24 cellular contexts compared by ENCODE assay signal in genomic region chr10:125112697-125113494, GRCh38. TPM values are rescaled to one million over a fixed set of nuclear protein-coding genes. Genes with fewer than 3 reads are reported as not detected.
A peak's percentile ranks its signal among the peaks of the same experiment; 100 is the strongest.
DNase-seq lines count a peak whose midpoint lies in the region; ATAC-seq, FAIRE-seq and TF ChIP-seq lines count a peak whose summit lies in the region.
"Had no signal": no experiment of that assay in that cellular context is flagged by ENCODE, and none has a peak within 500 bp of the region (broad histone marks: within the 10 kb centered on the region; RNA-seq: fewer than 3 reads in every experiment).

No MANE protein-coding gene starts in this region.

- H3K9me2 ChIP-seq in HCT116 (ENCODE audit: insufficient read depth): no peaks in the 10 kb centered on the region

- no peak for DNase-seq in HCT116 (ENCODE audit: low read depth, low spot score)
- no peak for DNase-seq in K562 (ENCODE audit: extremely low read depth in 1 of 4, low spot score in 3 of 4)
- no peak for DNase-seq in lung (ENCODE audit: low spot score)
- no peak for DNase-seq in gastrocnemius medialis
- no peak for DNase-seq in G401 (ENCODE audit: low spot score)
- DNase-seq in activated naive CD8-positive, alpha-beta T cell treated with anti-CD3 and anti-CD28 coated beads for 36 hours: no peak
- DNase-seq in NCI-H446 treated with DMSO at 0.1 percent for 48 hours (lab: John Stamatoyannopoulos, UW): no peak
- DNase-seq in HT-29 (ENCODE audit: low spot score): no peak
- DNase-seq: ACHN; activated CD4-positive, alpha-beta memory T cell treated with anti-CD3 and anti-CD28 coated beads, Interleukin-2, amount 10 ng/mL, durations not matched to agents 7 days and 5 days; activated CD4-positive, CD25-positive, alpha-beta regulatory T cell; activated effector memory CD4-positive, alpha-beta T cell treated with Interleukin-2 at 50 U/mL for 16 hours; activated naive CD8-positive, alpha-beta T cell treated with anti-CD3 and anti-CD28 coated beads, Interleukin-2, amount 50 U/mL, for 24 hours; Calu3; colonic mucosa; left ventricle myocardium superior; NCI-H1436 treated with DMSO at 0.1 percent for 48 hours; T-helper 9 cell had no signal

- in situ Hi-C loops in K562 (cut with MboI) (no loop called here), gastrocnemius medialis (cut with MboI; ENCODE audit: low sequenced_read_pairs in 4 of 4) (no loop called here), G401 (cut with HindIII; ENCODE audit: low sequenced_read_pairs) (no loop called here)

- H3K9me3 ChIP-seq in HCT116 (ENCODE audit: control insufficient read depth in 1 of 2, insufficient read depth in 1 of 2, low read depth in 1 of 2, low read length in 2 of 2) (no peaks in the 10 kb centered on the region), K562 (replicated peaks; ENCODE audit: control insufficient read depth, insufficient read depth, low read depth, low read length) (no peaks in the 10 kb centered on the region), lung (ENCODE audit: control insufficient read depth in 2 of 2, insufficient read depth in 1 of 2, low read length in 1 of 2) (peaks cover 0 to 3% of the 10 kb centered on the region in 2 donors), gastrocnemius medialis (no peaks in the 10 kb centered on the region)
- H3K9me3 ChIP-seq: colonic mucosa, vagina had no signal

- no peaks in the 10 kb centered on the region for H3K27me3 ChIP-seq in HCT116 (ENCODE audit: insufficient read depth, low read length)
- H3K27me3 ChIP-seq in K562 (ENCODE audit: control insufficient read depth in 2 of 2, insufficient read depth in 2 of 2, low read length in 2 of 2): no peaks in the 10 kb centered on the region
- no peaks in the 10 kb centered on the region for H3K27me3 ChIP-seq in lung (ENCODE audit: control insufficient read depth, insufficient read depth)
- no peaks in the 10 kb centered on the region for H3K27me3 ChIP-seq in gastrocnemius medialis
- H3K27me3 ChIP-seq: BLaER1 treated with 17β-estradiol and CSF1 and Interleukin-3, amounts not matched to agents 10 nM and 100 nM; colonic mucosa; right atrium auricular region; vagina had no signal

- H3K4me3 Mint-ChIP-seq in activated naive CD8-positive, alpha-beta T cell treated with anti-CD3 and anti-CD28 coated beads for 36 hours: no peak overlapping the region
- H3K4me3 Mint-ChIP-seq: activated CD4-positive, alpha-beta memory T cell treated with anti-CD3 and anti-CD28 coated beads, Interleukin-2, amount 10 ng/mL, durations not matched to agents 7 days and 5 days; activated naive CD8-positive, alpha-beta T cell treated with anti-CD3 and anti-CD28 coated beads, Interleukin-2, amount 50 U/mL, for 24 hours had no signal

- H3K36me3 ChIP-seq in HCT116 (ENCODE audit: control insufficient read depth in 1 of 2, insufficient read depth in 2 of 2, low read length in 2 of 2) (peaks cover 2 to 21% of the 10 kb centered on the region in 2 experiments), K562 (ENCODE audit: control insufficient read depth, insufficient read depth, low read length) (peaks cover 39% of the 10 kb centered on the region), lung (ENCODE audit: control insufficient read depth in 2 of 2, insufficient read depth in 2 of 2, low read length in 2 of 2) (peaks cover 7 to 11% of the 10 kb centered on the region in 2 donors), gastrocnemius medialis (peaks cover 0 to 17% of the 10 kb centered on the region in 2 donors)

- TF ChIP-seq RAD21 in HCT116 (IDR thresholded peaks at IDR 0.05; ENCODE audit: low read depth): no peak
- no peak for TF ChIP-seq RAD21 in K562 (CRISPR knock-in tag; conservative IDR thresholded peaks at IDR 0.05 in 1 of 2, IDR thresholded peaks at IDR 0.05 in 1 of 2)

- ATAC-seq in HCT116 (no peak), K562 (no peak), lung (ENCODE audit: insufficient read depth, low FRiP score) (peak; percentile 12), gastrocnemius medialis (no peak)
- ATAC-seq: activated naive CD8-positive, alpha-beta T cell treated with anti-CD3 and anti-CD28 coated beads, Interleukin-2, amount 50 U/mL, for 24 hours had no signal

- H3K27me3 Mint-ChIP-seq in activated naive CD8-positive, alpha-beta T cell treated with anti-CD3 and anti-CD28 coated beads for 36 hours: no peaks in the 10 kb centered on the region
- H3K27me3 Mint-ChIP-seq: activated CD4-positive, alpha-beta memory T cell treated with anti-CD3 and anti-CD28 coated beads, Interleukin-2, amount 10 ng/mL, durations not matched to agents 7 days and 5 days; activated naive CD8-positive, alpha-beta T cell treated with anti-CD3 and anti-CD28 coated beads, Interleukin-2, amount 50 U/mL, for 24 hours had no signal

- H3K4me3 ChIP-seq in HCT116 (replicated peaks in 1 of 2; ENCODE audit: low read depth in 1 of 2, low read length in 2 of 2) (no peak overlapping the region), K562 (no peak overlapping the region), lung (no peak overlapping the region), gastrocnemius medialis (no peak overlapping the region)
- H3K4me3 ChIP-seq: BLaER1 treated with 17β-estradiol and CSF1 and Interleukin-3, amounts not matched to agents 10 nM and 100 nM; colonic mucosa; right atrium auricular region; vagina had no signal

- no peak overlapping the region for H3K9ac ChIP-seq in HCT116 (ENCODE audit: low read length)
- peak overlapping the region in 1 of 2 experiments; percentile 43; a peak in 2 of 4 replicates for H3K9ac ChIP-seq in K562 (ENCODE audit: insufficient read depth in 1 of 2, low read depth in 2 of 2, low read length in 2 of 2)
- H3K9ac ChIP-seq: BLaER1 treated with 17β-estradiol and CSF1 and Interleukin-3, amounts not matched to agents 10 nM and 100 nM; KMS-11 had no signal

- H2AFZ ChIP-seq in HCT116 (ENCODE audit: low read depth, low read length, poor library complexity, severe bottlenecking) (no peak overlapping the region), K562 (ENCODE audit: low read depth, low read length) (no peak overlapping the region)

- intact Hi-C loops in HCT116 (cut with micrococcal nuclease): no loop called here
- intact Hi-C loops in K562 (cut with micrococcal nuclease): loop anchor here (5.0 kb wide), 1 partner anchor 44 kb away; no protein-coding TSS in a partner anchor
- intact Hi-C loops in gastrocnemius medialis (cut with DNase I; ENCODE audit: low total_unique reads): no loop called here

- H4K20me1 ChIP-seq in HCT116 (ENCODE audit: insufficient read depth): peaks cover 11% of the 10 kb centered on the region; the same call in 1 of the 2 replicates
- H4K20me1 ChIP-seq in K562 (replicated peaks; ENCODE audit: control insufficient read depth, insufficient read depth, low read length): peaks cover 30% of the 10 kb centered on the region

- no peak for TF ChIP-seq POLR2A in HCT116 (IDR thresholded peaks at IDR 0.05; ENCODE audit: borderline replicate concordance, extremely low read depth, insufficient read depth, insufficient read length)
- no peak for TF ChIP-seq POLR2A in K562 (conservative IDR thresholded peaks at IDR 0.05)
- TF ChIP-seq POLR2A in gastrocnemius medialis (IDR thresholded peaks at IDR 0.05): no peak

- no peaks in the 10 kb centered on the region for H3K4me1 Mint-ChIP-seq in activated naive CD8-positive, alpha-beta T cell treated with anti-CD3 and anti-CD28 coated beads for 36 hours
- H3K4me1 Mint-ChIP-seq: activated CD4-positive, alpha-beta memory T cell treated with anti-CD3 and anti-CD28 coated beads, Interleukin-2, amount 10 ng/mL, durations not matched to agents 7 days and 5 days; activated naive CD8-positive, alpha-beta T cell treated with anti-CD3 and anti-CD28 coated beads, Interleukin-2, amount 50 U/mL, for 24 hours had no signal

- peaks cover 4% of the 10 kb centered on the region for H3K9me1 ChIP-seq in K562 (ENCODE audit: control insufficient read depth, insufficient read depth, low read length)

- H3K9me3 Mint-ChIP-seq in activated naive CD8-positive, alpha-beta T cell treated with anti-CD3 and anti-CD28 coated beads for 36 hours: no peaks in the 10 kb centered on the region
- H3K9me3 Mint-ChIP-seq: activated CD4-positive, alpha-beta memory T cell treated with anti-CD3 and anti-CD28 coated beads, Interleukin-2, amount 10 ng/mL, durations not matched to agents 7 days and 5 days; activated naive CD8-positive, alpha-beta T cell treated with anti-CD3 and anti-CD28 coated beads, Interleukin-2, amount 50 U/mL, for 24 hours had no signal

- H3K4me1 ChIP-seq in HCT116 (ENCODE audit: control insufficient read depth in 1 of 2, insufficient read depth in 2 of 2, low read length in 2 of 2): peaks cover 0 to 17% of the 10 kb centered on the region in 2 experiments; a peak in 1 of 4 replicates
- H3K4me1 ChIP-seq in K562 (replicated peaks in 1 of 2; ENCODE audit: control insufficient read depth in 2 of 2, insufficient read depth in 2 of 2, low read length in 2 of 2): peaks cover 32 to 36% of the 10 kb centered on the region in 2 experiments
- peaks cover 17 to 22% of the 10 kb centered on the region in 2 donors for H3K4me1 ChIP-seq in lung (ENCODE audit: control insufficient read depth in 2 of 2, insufficient read depth in 2 of 2, low read length in 2 of 2)
- peaks cover 27 to 50% of the 10 kb centered on the region in 2 donors for H3K4me1 ChIP-seq in gastrocnemius medialis
- H3K4me1 ChIP-seq: colonic mucosa had no signal

- POLR2A ChIA-PET in HCT116 (lab: Charles Lee): no interaction called here
- POLR2A ChIA-PET in K562 (lab: Yijun Ruan, JAX): interaction anchor here (0.7 to 1.0 kb wide), 2 partner anchors 14 to 17 kb away, joined by 3 to 5 read pairs; no protein-coding TSS in a partner anchor

- TF ChIP-seq CTCF in HCT116 (IDR thresholded peaks at IDR 0.05 in 2 of 3, conservative IDR thresholded peaks at IDR 0.05 in 1 of 3; ENCODE audit: borderline replicate concordance in 1 of 3, insufficient read depth in 1 of 3, low read depth in 2 of 3, low read length in 2 of 3) (no peak), K562 (IDR thresholded peaks at IDR 0.05 in 2 of 3, conservative IDR thresholded peaks at IDR 0.05 in 1 of 3; ENCODE audit: insufficient read depth in 2 of 3, low read depth in 1 of 3, low read length in 3 of 3) (no peak), lung (IDR thresholded peaks at IDR 0.05; ENCODE audit: control extremely low read depth, extremely low read depth) (no peak), gastrocnemius medialis (IDR thresholded peaks at IDR 0.05 in 4 of 5, conservative IDR thresholded peaks at IDR 0.05 in 1 of 5) (no peak)

- CTCF ChIA-PET in HCT116 (lab: Charles Lee) (no interaction called here), K562 (lab: Yijun Ruan, JAX; ENCODE audit: low intra/inter-chr PET ratio) (no interaction called here)

- H3K36me3 Mint-ChIP-seq in activated naive CD8-positive, alpha-beta T cell treated with anti-CD3 and anti-CD28 coated beads for 36 hours: no peaks in the 10 kb centered on the region

- WGBS in K562 (ENCODE audit: insufficient coverage, low coverage, missing lambda C conversion rate): 43% methylated on average over 2 of the region's 2 CpGs
- 67 to 87% methylated on average over 2 of the region's 2 CpGs for WGBS in lung, 2 donors

- H3K4me2 ChIP-seq in HCT116 (ENCODE audit: low read length) (no peak overlapping the region; the same call in 1 of the 2 replicates), K562 (ENCODE audit: insufficient read depth, low read length) (peak overlapping the region; percentile 19; the same call in 1 of the 2 replicates)
- H3K4me2 ChIP-seq: BLaER1 treated with 17β-estradiol and CSF1 and Interleukin-3, amounts not matched to agents 10 nM and 100 nM; KMS-11 had no signal

- H3K27ac ChIP-seq in HCT116 (ENCODE audit: low read depth, low read length): no peak overlapping the region
- peak overlapping the region; percentile 21; the same call in 2 of the 3 replicates for H3K27ac ChIP-seq in K562 (ENCODE audit: extremely low read depth, low read depth, low read length)
- H3K27ac ChIP-seq in lung (ENCODE audit: low read depth in 1 of 2, low read length in 1 of 2): no peak overlapping the region
- H3K27ac ChIP-seq in gastrocnemius medialis: peak overlapping the region; percentile 27 to 68 (median 55)
- H3K27ac ChIP-seq: BLaER1 treated with 17β-estradiol and CSF1 and Interleukin-3, amounts not matched to agents 10 nM and 100 nM; colonic mucosa; KMS-11 had no signal

- no peak overlapping the region for H3K27ac Mint-ChIP-seq in activated naive CD8-positive, alpha-beta T cell treated with anti-CD3 and anti-CD28 coated beads for 36 hours
- H3K27ac Mint-ChIP-seq: activated CD4-positive, alpha-beta memory T cell treated with anti-CD3 and anti-CD28 coated beads, Interleukin-2, amount 10 ng/mL, durations not matched to agents 7 days and 5 days; activated naive CD8-positive, alpha-beta T cell treated with anti-CD3 and anti-CD28 coated beads, Interleukin-2, amount 50 U/mL, for 24 hours had no signal

- peak; percentile 58 for FAIRE-seq in K562 (lab: Jason Lieb, UNC)
- FAIRE-seq: endometrium, H54 had no signal

- TF ChIP-seq EP300 in K562 (IDR thresholded peaks at IDR 0.05; ENCODE audit: low read length): no peak

- RAD21 ChIA-PET in HCT116 (lab: Charles Lee; ENCODE audit: low non-redundant PET in 1 of 2, low total read pairs in 2 of 2, uncharacterized antibody in 2 of 2, unreplicated experiment in 2 of 2): no interaction called here

- BruUV-seq in HCT116 (replicated peaks; lab: Mats Ljungman, UMichigan): no TSS peak
- no TSS peak for BruUV-seq in K562 (replicated peaks; lab: Mats Ljungman, UMichigan)

- H3K79me2 ChIP-seq in HCT116 (ENCODE audit: insufficient read depth, low read length): peaks cover 92% of the 10 kb centered on the region
- peaks cover 93% of the 10 kb centered on the region for H3K79me2 ChIP-seq in K562 (ENCODE audit: control insufficient read depth, insufficient read depth, low read length)

RNA-seq across cellular contexts. Expression of gene CTBP2, which starts 47.5 kb away (rescaled TPM):
- total RNA-seq in HCT116 (2021; ENCODE audit: unreplicated experiment) (144 TPM), K562 (2014; rRNA removed) (6.0 and 7.2 TPM in 2 replicates), K562 (2014; rRNA removed; fragmentation: Illumina TruSeq; extraction: Trizol) (8.0 and 8.3 TPM in 2 replicates), K562 (2015; rRNA removed; fragmentation: Illumina TruSeq; extraction: Trizol) (6.9 and 7.2 TPM in 2 replicates), K562 (2021) (6.5 and 8.8 TPM in 2 replicates), lung (10 to 100 TPM; 74.9 to 80.6 TPM), gastrocnemius medialis (10 to 100 TPM; 13.9 to 36.7 (median 21.1) TPM)
- 136 and 187 TPM in 2 replicates for polyA plus RNA-seq in HCT116 (2012)
- 15.3 and 51.2 TPM in 2 replicates for total RNA-seq in K562 (2011; cell fraction: chromatin; rRNA removed; ENCODE audit: low replicate concordance)
- 15.2 and 21.3 TPM in 2 replicates for total RNA-seq in K562 (2011; cell fraction: nucleolus; rRNA removed)
- total RNA-seq in K562 (2011; cell fraction: nucleoplasm; rRNA removed): 17.3 and 22.5 TPM in 2 replicates
- polyA plus RNA-seq in K562 (2011; rRNA removed) (1.3 and 1.8 TPM in 2 replicates), K562 (2014; fragmentation: Illumina TruSeq; extraction: Trizol) (2.0 and 3.2 TPM in 2 replicates), K562 (2014; fragmentation: Nextera tagmentation; extraction: Ambion mirVana) (1 to 10 TPM; 1.5 to 1.9 TPM), K562 (2014; rRNA removed) (5.1 and 5.6 TPM in 2 replicates), lung (10 to 100 TPM; 19.2 to 51.6 TPM)
- 0.41 and 1.2 TPM in 2 replicates for polyA plus RNA-seq in K562 (2011; cell fraction: cytosol; rRNA removed)
- polyA plus RNA-seq in K562 (2011; cell fraction: nucleus; rRNA removed): 1.1 and 1.4 TPM in 2 replicates
- 2.5 and 2.7 TPM in 2 replicates for polyA plus RNA-seq in K562 (2012)
- 14.4 and 22.5 TPM in 2 replicates for polyA minus RNA-seq in K562 (2011; rRNA and poly(A)+ RNA removed)
- polyA minus RNA-seq in K562 (2011; cell fraction: cytosol; rRNA and poly(A)+ RNA removed): 9.6 and 12.3 TPM in 2 replicates
- polyA minus RNA-seq in K562 (2011; cell fraction: nucleus; rRNA and poly(A)+ RNA removed): 11.4 and 17.2 TPM in 2 replicates
- total RNA-seq in G401 (2014; rRNA removed; shearing (Covaris generic)): 85.3 and 98.5 TPM in 2 replicates
- total RNA-seq in activated naive CD8-positive, alpha-beta T cell treated with anti-CD3 and anti-CD28 coated beads for 36 hours: under 1 TPM in 1 of 2 experiments, not detected in 1; 0.25 TPM
- 171 and 207 TPM in 2 replicates for total RNA-seq in HT-29 (2014; rRNA removed; shearing (Covaris generic))

Comparison
In these comparisons a context has a peak if more than half of its experiments do, and no peak if none do; other contexts are left out.
1. H3K27ac ChIP-seq: peak in K562 (single experiment) and gastrocnemius medialis (4 of 4); none in HCT116 (single experiment) and lung (0 of 2).
2. RNA of gene CTBP2, which starts 47.5 kb away (total RNA-seq): 171 to 207 TPM in HT-29, 144 TPM in HCT116 (single experiment), 85.3 to 98.5 TPM in G401, 74.9 to 80.6 TPM in lung, 13.9 to 36.7 TPM in gastrocnemius medialis and 6.0 to 51.2 TPM in K562; 0.25 TPM in activated naive CD8-positive, alpha-beta T cell treated with anti-CD3 and anti-CD28 coated beads for 36 hours; every median in the first group is over 4 times any median in the second.
3. Of the 22 proteins assayed by ChIP-seq in both K562 and HCT116: peak only in K562: none; only in HCT116: FOSL1; in both: none; in neither: 21.